Comparison of ENCODE assay signal across 23 cellular contexts in the genomic region with DNA sequence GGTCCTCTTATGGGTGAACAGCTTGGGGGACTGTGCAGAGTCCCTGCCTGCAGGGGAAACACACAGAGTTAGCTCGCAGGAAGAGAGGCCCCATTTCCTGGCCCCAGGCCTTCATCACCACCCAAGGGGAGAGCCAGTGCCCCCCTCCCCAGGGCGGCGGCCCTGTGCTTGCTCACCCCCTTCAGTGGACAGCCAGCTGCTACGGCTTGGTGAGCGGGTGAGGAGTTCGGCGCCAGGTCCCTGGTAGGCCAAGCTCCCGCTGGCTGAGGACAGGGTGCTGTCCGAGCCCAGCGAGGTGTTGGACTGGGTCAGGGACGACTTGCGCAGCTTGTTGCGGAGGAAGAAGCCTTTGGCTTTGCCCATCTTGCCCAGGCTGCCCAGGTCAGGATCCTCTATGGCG. TPM values are rescaled to one million over a fixed set of nuclear protein-coding genes. Genes with fewer than 3 reads are reported as not detected.
DNase-seq lines count a peak whose midpoint lies in the region; ATAC-seq and TF ChIP-seq lines count a peak whose summit lies in the region.
"Had no signal": no experiment of that assay in that cellular context is flagged by ENCODE, and none has a peak within 500 bp of the region (broad histone marks: within the 10 kb centered on the region; RNA-seq: fewer than 3 reads in every experiment).

No MANE protein-coding gene starts in this region.

- H3K4me3 ChIP-seq in GM23248: peak overlapping the region; percentile 22; the same call in 1 of the 2 replicates
- no peak overlapping the region for H3K4me3 ChIP-seq in adipocyte (ENCODE audit: low read length)
- peak overlapping the region in 1 of 2 experiments; percentile 14 for H3K4me3 ChIP-seq in mesenchymal stem cell (ENCODE audit: insufficient read depth in 1 of 2, low read depth in 1 of 2, low read length in 2 of 2)
- no peak overlapping the region for H3K4me3 ChIP-seq in smooth muscle cell
- H3K4me3 ChIP-seq: pancreas, testis had no signal

- no peak overlapping the region for H2BK120ac ChIP-seq in mesenchymal stem cell (ENCODE audit: low read depth, low read length)

- H2BK5ac ChIP-seq in mesenchymal stem cell (ENCODE audit: low read depth, low read length, poor library complexity, severe bottlenecking): no peak overlapping the region

- intact Hi-C loops in head of caudate nucleus (cut with DNase I): loop anchor here (5.0 to 10.0 kb wide), 2 partner anchors 74 to 194 kb away; no protein-coding TSS in a partner anchor

- peaks cover 15% of the 10 kb centered on the region for H3K79me1 ChIP-seq in mesenchymal stem cell (replicated peaks; ENCODE audit: low read length, poor library complexity, severe bottlenecking)

- no peaks in the 10 kb centered on the region for H3K9me2 ChIP-seq in GM23248 (ENCODE audit: insufficient read depth)

- no peak overlapping the region for H3K14ac ChIP-seq in mesenchymal stem cell (ENCODE audit: low read length in 2 of 2)

- H2BK15ac ChIP-seq in mesenchymal stem cell (ENCODE audit: low read depth, poor library complexity, severe bottlenecking): peak overlapping the region; percentile 39

- H4K8ac ChIP-seq in mesenchymal stem cell (ENCODE audit: low read length): peak overlapping the region; percentile 33

- in situ Hi-C loops in GM23248 (cut with MboI): no loop called here
- in situ Hi-C loops in G401 (cut with HindIII; ENCODE audit: low sequenced_read_pairs): no loop called here

- H3K27ac ChIP-seq in GM23248 (peak overlapping the region; percentile 81), mesenchymal stem cell (ENCODE audit: low read length, poor library complexity, severe bottlenecking) (peak overlapping the region; percentile 89), smooth muscle cell (ENCODE audit: low read depth) (peak overlapping the region; percentile 90)
- H3K27ac ChIP-seq: testis had no signal

- H4K91ac ChIP-seq in mesenchymal stem cell (ENCODE audit: low read length): peak overlapping the region; percentile 62

- no peak overlapping the region for H3K23ac ChIP-seq in mesenchymal stem cell (ENCODE audit: low read length in 2 of 2)

- H2AFZ ChIP-seq in GM23248 (no peak overlapping the region), mesenchymal stem cell (ENCODE audit: low read depth, low read length) (no peak overlapping the region), smooth muscle cell (ENCODE audit: low read depth) (no peak overlapping the region)

- H3K4me1 ChIP-seq in GM23248 (ENCODE audit: insufficient read depth) (peaks cover 30% of the 10 kb centered on the region), adipocyte (ENCODE audit: control insufficient read depth, insufficient read depth, low read length) (peaks cover 44% of the 10 kb centered on the region), mesenchymal stem cell (ENCODE audit: control insufficient read depth, insufficient read depth, low read depth, low read length) (peaks cover 87% of the 10 kb centered on the region), smooth muscle cell (ENCODE audit: low read depth) (peaks cover 32% of the 10 kb centered on the region)
- H3K4me1 ChIP-seq: pancreas, testis had no signal

- H3K27me3 ChIP-seq in GM23248 (replicated peaks; ENCODE audit: insufficient read depth) (no peaks in the 10 kb centered on the region), adipocyte (replicated peaks; ENCODE audit: control insufficient read depth, insufficient read depth, low read length) (no peaks in the 10 kb centered on the region), mesenchymal stem cell (ENCODE audit: control insufficient read depth in 1 of 2, insufficient read depth in 1 of 2, low read length in 2 of 2) (no peaks in the 10 kb centered on the region), smooth muscle cell (ENCODE audit: low read depth) (no peaks in the 10 kb centered on the region)
- H3K27me3 ChIP-seq: foreskin keratinocyte, pancreas, testis had no signal

- no peak overlapping the region for H3K4me2 ChIP-seq in GM23248 (ENCODE audit: unreplicated experiment)
- H3K4me2 ChIP-seq in mesenchymal stem cell (ENCODE audit: low read length, poor library complexity, severe bottlenecking): no peak overlapping the region
- peak overlapping the region; percentile 69 for H3K4me2 ChIP-seq in smooth muscle cell

- no peak for TF ChIP-seq CTCF in smooth muscle cell (IDR thresholded peaks at IDR 0.05; ENCODE audit: borderline replicate concordance, insufficient read depth, poor library complexity, severe bottlenecking)

- DNase-seq in GM23248: no peak
- DNase-seq in adipocyte (ENCODE audit: low read depth): no peak
- no peak for DNase-seq in mesenchymal stem cell
- no peak for DNase-seq in smooth muscle cell (lab: John Stamatoyannopoulos, UW; ENCODE audit: unreplicated experiment)
- DNase-seq in G401 (ENCODE audit: low spot score): no peak
- no peak for DNase-seq in head of caudate nucleus
- DNase-seq in SIG-M5 (lab: John Stamatoyannopoulos, UW): no peak
- DNase-seq: activated CD4-positive, alpha-beta T cell treated with anti-CD3 and anti-CD28 coated beads for 4 hours; activated naive CD4-positive, alpha-beta T cell treated with anti-CD3 and anti-CD28 coated beads for 36 hours; activated T-cell treated with anti-CD3 and anti-CD28 coated beads, Interleukin-2, amount 50 U/mL, for 48 hours; amygdala; CD4-positive, alpha-beta T cell; foreskin keratinocyte; GDM1; H9; naive thymus-derived CD4-positive, alpha-beta T cell; NCI-H1417 treated with DMSO at 0.1 percent for 48 hours; NCI-H524 treated with DMSO at 0.1 percent for 48 hours; stimulated activated CD4-positive, alpha-beta T cell treated with anti-CD3 and anti-CD28 coated beads, Interleukin-2, amount 100 ng/mL, for 24 hours; testis had no signal

- H3K9ac ChIP-seq in GM23248 (peak overlapping the region; percentile 73), adipocyte (ENCODE audit: low read length) (peak overlapping the region; percentile 61), mesenchymal stem cell (ENCODE audit: low read length) (peak overlapping the region; percentile 74), smooth muscle cell (ENCODE audit: low read depth) (peak overlapping the region; percentile 67)

- H3K36me3 ChIP-seq in GM23248 (ENCODE audit: low read depth): peaks cover 13% of the 10 kb centered on the region; the same call in 1 of the 2 replicates
- peaks cover 43% of the 10 kb centered on the region for H3K36me3 ChIP-seq in adipocyte (ENCODE audit: control insufficient read depth, insufficient read depth, low read length, severe bottlenecking)
- H3K36me3 ChIP-seq in mesenchymal stem cell (ENCODE audit: control insufficient read depth in 1 of 2, insufficient read depth in 2 of 2, low read depth in 1 of 2, low read length in 2 of 2): peaks cover 41 to 44% of the 10 kb centered on the region in 2 experiments
- no peaks in the 10 kb centered on the region for H3K36me3 ChIP-seq in smooth muscle cell (ENCODE audit: low read depth)

- H3K4ac ChIP-seq in mesenchymal stem cell (ENCODE audit: low read depth in 1 of 2, low read length in 2 of 2): no peak overlapping the region

- peaks cover 23% of the 10 kb centered on the region for H3F3A ChIP-seq in GM23248 (ENCODE audit: insufficient read depth)
- H3F3A ChIP-seq in smooth muscle cell (ENCODE audit: low read depth): peaks cover 25% of the 10 kb centered on the region

- H4K20me1 ChIP-seq in GM23248 (ENCODE audit: insufficient read depth): peaks cover 15% of the 10 kb centered on the region; the same call in 1 of the 2 replicates
- peaks cover 74% of the 10 kb centered on the region for H4K20me1 ChIP-seq in smooth muscle cell (ENCODE audit: low read depth)

- H2BK12ac ChIP-seq in mesenchymal stem cell (ENCODE audit: low read length in 2 of 2): peak overlapping the region in 1 of 2 experiments; percentile 11

- H3K18ac ChIP-seq in mesenchymal stem cell (ENCODE audit: low read depth in 1 of 2, low read length in 2 of 2): peak overlapping the region; percentile 2 to 9

- no peaks in the 10 kb centered on the region for H3K9me3 ChIP-seq in GM23248 (ENCODE audit: low read depth)
- no peaks in the 10 kb centered on the region for H3K9me3 ChIP-seq in adipocyte (ENCODE audit: control insufficient read depth, low read length)
- no peaks in the 10 kb centered on the region for H3K9me3 ChIP-seq in mesenchymal stem cell (ENCODE audit: control insufficient read depth, low read length)
- H3K9me3 ChIP-seq in smooth muscle cell (replicated peaks; ENCODE audit: low read depth): no peaks in the 10 kb centered on the region
- H3K9me3 ChIP-seq: pancreas, testis had no signal

- 83 to 89% methylated on average over 14 of the region's 14 CpGs for WGBS in GM23248 (ENCODE audit: low coverage in 1 of 2, low lambda C conversion rate in 2 of 2, missing lambda C conversion rate in 2 of 2), 2 experiments
- 95% methylated on average over 14 of the region's 14 CpGs for WGBS in mesenchymal stem cell
- WGBS in smooth muscle cell (ENCODE audit: low lambda C conversion rate): 97% methylated on average over 14 of the region's 14 CpGs

- peak overlapping the region; percentile 46 for H2AK5ac ChIP-seq in mesenchymal stem cell (ENCODE audit: low read length, severe bottlenecking)

- ATAC-seq in HG02973 (IDR thresholded peaks at IDR 0.05; ENCODE audit: unreplicated experiment): no peak
- ATAC-seq: naive thymus-derived CD4-positive, alpha-beta T cell; stimulated activated effector memory CD8-positive, alpha-beta T cell treated with anti-CD3 and anti-CD28 coated beads, Interleukin-12 subunit alpha, Interleukin-12 subunit beta, amount 100 ng/mL, for 72 hours had no signal

- H3K79me2 ChIP-seq in GM23248 (ENCODE audit: insufficient read depth) (peaks cover 95% of the 10 kb centered on the region), smooth muscle cell (ENCODE audit: low read depth) (peaks cover 36% of the 10 kb centered on the region)

RNA-seq across cellular contexts. Expression of gene SFXN5, which starts 17.2 kb away (rescaled TPM):
- total RNA-seq in GM23248 (2014; rRNA removed; shearing (Covaris generic)): 16.4 and 17.1 TPM in 2 replicates
- 7.3 and 10.0 TPM in 2 replicates for polyA plus RNA-seq in GM23248 (2016; fragmentation: Nextera tagmentation; extraction: Ambion mirVana)
- 9.9 TPM for polyA plus RNA-seq in mesenchymal stem cell (2013, experiment 1 of 2)
- 9.8 TPM for polyA plus RNA-seq in mesenchymal stem cell (2013, experiment 2 of 2)
- total RNA-seq in smooth muscle cell: 6.9 and 8.8 TPM in 2 replicates
- 8.3 and 19.2 TPM in 2 replicates for polyA plus RNA-seq in smooth muscle cell
- total RNA-seq in G401 (2014; rRNA removed; shearing (Covaris generic)): 11.4 and 24.6 TPM in 2 replicates

RNA-seq across cellular contexts. Expression of gene RAB11FIP5, which starts 24.0 kb away (rescaled TPM):
- 71.9 and 76.6 TPM in 2 replicates for total RNA-seq in GM23248 (2014; rRNA removed; shearing (Covaris generic))
- 34.4 and 35.0 TPM in 2 replicates for polyA plus RNA-seq in GM23248 (2016; fragmentation: Nextera tagmentation; extraction: Ambion mirVana)
- 19.7 TPM for polyA plus RNA-seq in mesenchymal stem cell (2013, experiment 1 of 2)
- 18.7 TPM for polyA plus RNA-seq in mesenchymal stem cell (2013, experiment 2 of 2)
- 23.3 and 24.3 TPM in 2 replicates for total RNA-seq in smooth muscle cell
- polyA plus RNA-seq in smooth muscle cell: 31.3 and 32.0 TPM in 2 replicates
- 18.1 and 19.0 TPM in 2 replicates for total RNA-seq in G401 (2014; rRNA removed; shearing (Covaris generic))
